ENCODE assay signal across 1 cellular context in the genomic region with DNA sequence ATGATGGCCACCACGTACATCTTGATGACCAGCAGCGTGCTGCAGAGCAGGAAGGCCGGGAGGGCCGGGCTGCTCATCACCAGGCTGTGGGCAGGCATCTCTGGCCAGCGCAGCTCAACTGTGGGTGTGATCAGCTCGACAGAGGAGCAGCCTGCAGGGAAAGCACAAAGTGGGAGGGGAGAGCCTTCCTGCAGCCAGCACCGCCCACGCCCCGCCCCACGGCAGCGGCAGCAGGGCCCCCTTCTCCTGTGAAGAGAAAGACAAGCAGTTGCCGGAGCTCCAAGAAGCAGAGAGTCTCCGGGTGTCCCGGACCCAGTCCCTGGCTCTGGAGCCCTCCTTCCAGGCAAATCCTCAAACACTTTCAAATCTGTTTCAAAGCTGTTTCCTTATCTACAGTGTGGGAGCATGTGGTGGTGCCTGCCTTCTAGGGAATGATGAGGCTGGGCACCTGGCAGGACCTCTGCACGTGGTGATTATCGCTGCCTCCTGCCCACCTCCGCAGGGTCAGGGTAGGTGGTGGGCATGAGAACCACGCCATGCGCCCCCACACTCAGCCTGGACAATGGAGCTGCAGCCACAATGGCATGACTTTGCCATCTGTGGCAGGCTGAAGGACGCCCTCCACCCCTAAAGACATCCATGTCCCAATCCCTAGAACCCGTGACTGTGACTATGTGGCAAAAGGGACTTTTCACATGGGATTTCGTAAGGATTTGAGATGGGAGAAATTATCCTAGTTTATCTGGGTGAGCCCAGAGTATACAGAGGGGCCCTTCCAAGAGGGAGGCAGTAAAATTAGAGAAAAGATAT.
TF ChIP-seq lines count a peak whose summit lies in the region.

A gene with protein sequence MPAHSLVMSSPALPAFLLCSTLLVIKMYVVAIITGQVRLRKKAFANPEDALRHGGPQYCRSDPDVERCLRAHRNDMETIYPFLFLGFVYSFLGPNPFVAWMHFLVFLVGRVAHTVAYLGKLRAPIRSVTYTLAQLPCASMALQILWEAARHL (minus strand): TSS at position 128 of the 810 bp plus-strand sequence. CDS start 30 bp downstream, at position 98.

TF ChIP-seq in K562, 482 proteins besides CTCF, POLR2A, EP300 and RAD21 (continued from another document):
- no peak for TF ChIP-seq ZNF76 (CRISPR knock-in tag; IDR thresholded peaks at IDR 0.05; ENCODE audit: borderline replicate concordance)
- TF ChIP-seq MECOM (CRISPR knock-in tag; IDR thresholded peaks at IDR 0.05): no peak
- TF ChIP-seq, protein P1, sequence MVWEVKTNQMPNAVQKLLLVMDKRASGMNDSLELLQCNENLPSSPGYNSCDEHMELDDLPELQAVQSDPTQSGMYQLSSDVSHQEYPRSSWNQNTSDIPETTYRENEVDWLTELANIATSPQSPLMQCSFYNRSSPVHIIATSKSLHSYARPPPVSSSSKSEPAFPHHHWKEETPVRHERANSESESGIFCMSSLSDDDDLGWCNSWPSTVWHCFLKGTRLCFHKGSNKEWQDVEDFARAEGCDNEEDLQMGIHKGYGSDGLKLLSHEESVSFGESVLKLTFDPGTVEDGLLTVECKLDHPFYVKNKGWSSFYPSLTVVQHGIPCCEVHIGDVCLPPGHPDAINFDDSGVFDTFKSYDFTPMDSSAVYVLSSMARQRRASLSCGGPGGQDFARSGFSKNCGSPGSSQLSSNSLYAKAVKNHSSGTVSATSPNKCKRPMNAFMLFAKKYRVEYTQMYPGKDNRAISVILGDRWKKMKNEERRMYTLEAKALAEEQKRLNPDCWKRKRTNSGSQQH (CRISPR knock-in tag; IDR thresholded peaks at IDR 0.05): no peak
- no peak for TF ChIP-seq ZNF408 (CRISPR knock-in tag; IDR thresholded peaks at IDR 0.05; ENCODE audit: low read depth)
- TF ChIP-seq, protein P2, sequence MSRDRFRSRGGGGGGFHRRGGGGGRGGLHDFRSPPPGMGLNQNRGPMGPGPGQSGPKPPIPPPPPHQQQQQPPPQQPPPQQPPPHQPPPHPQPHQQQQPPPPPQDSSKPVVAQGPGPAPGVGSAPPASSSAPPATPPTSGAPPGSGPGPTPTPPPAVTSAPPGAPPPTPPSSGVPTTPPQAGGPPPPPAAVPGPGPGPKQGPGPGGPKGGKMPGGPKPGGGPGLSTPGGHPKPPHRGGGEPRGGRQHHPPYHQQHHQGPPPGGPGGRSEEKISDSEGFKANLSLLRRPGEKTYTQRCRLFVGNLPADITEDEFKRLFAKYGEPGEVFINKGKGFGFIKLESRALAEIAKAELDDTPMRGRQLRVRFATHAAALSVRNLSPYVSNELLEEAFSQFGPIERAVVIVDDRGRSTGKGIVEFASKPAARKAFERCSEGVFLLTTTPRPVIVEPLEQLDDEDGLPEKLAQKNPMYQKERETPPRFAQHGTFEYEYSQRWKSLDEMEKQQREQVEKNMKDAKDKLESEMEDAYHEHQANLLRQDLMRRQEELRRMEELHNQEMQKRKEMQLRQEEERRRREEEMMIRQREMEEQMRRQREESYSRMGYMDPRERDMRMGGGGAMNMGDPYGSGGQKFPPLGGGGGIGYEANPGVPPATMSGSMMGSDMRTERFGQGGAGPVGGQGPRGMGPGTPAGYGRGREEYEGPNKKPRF (IDR thresholded peaks at IDR 0.05; ENCODE audit: low read depth, low read length): no peak
- TF ChIP-seq KDM5B (IDR thresholded peaks at IDR 0.05; ENCODE audit: insufficient replicate concordance, low read depth, low read length): peak; percentile 10
- TF ChIP-seq, protein P3, sequence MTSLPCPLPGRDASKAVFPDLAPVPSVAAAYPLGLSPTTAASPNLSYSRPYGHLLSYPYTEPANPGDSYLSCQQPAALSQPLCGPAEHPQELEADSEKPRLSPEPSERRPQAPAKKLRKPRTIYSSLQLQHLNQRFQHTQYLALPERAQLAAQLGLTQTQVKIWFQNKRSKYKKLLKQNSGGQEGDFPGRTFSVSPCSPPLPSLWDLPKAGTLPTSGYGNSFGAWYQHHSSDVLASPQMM (CRISPR knock-in tag; IDR thresholded peaks at IDR 0.05): no peak
- TF ChIP-seq, protein P4, sequence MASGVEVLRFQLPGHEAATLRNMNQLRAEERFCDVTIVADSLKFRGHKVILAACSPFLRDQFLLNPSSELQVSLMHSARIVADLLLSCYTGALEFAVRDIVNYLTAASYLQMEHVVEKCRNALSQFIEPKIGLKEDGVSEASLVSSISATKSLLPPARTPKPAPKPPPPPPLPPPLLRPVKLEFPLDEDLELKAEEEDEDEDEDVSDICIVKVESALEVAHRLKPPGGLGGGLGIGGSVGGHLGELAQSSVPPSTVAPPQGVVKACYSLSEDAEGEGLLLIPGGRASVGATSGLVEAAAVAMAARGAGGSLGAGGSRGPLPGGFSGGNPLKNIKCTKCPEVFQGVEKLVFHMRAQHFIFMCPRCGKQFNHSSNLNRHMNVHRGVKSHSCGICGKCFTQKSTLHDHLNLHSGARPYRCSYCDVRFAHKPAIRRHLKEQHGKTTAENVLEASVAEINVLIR (CRISPR knock-in tag; IDR thresholded peaks at IDR 0.05): no peak
- no peak for TF ChIP-seq PPARD (CRISPR knock-in tag; IDR thresholded peaks at IDR 0.05)
- TF ChIP-seq HNRNPH1 (optimal IDR thresholded peaks at IDR 0.05; ENCODE audit: low read depth, low read length): no peak
- TF ChIP-seq ZFP30 (CRISPR knock-in tag; IDR thresholded peaks at IDR 0.05; ENCODE audit: borderline replicate concordance): no peak
- TF ChIP-seq SMARCC2 (IDR thresholded peaks at IDR 0.05; ENCODE audit: low read depth): no peak
- no peak; the same call in 1 of the 2 replicates for TF ChIP-seq PHF8 (IDR thresholded peaks at IDR 0.05; ENCODE audit: borderline replicate concordance, low read length)
- no peak for TF ChIP-seq GATA2 (CRISPR knock-in tag; IDR thresholded peaks at IDR 0.05)
